21 cellular contexts compared by ENCODE assay signal in the genomic region with DNA sequence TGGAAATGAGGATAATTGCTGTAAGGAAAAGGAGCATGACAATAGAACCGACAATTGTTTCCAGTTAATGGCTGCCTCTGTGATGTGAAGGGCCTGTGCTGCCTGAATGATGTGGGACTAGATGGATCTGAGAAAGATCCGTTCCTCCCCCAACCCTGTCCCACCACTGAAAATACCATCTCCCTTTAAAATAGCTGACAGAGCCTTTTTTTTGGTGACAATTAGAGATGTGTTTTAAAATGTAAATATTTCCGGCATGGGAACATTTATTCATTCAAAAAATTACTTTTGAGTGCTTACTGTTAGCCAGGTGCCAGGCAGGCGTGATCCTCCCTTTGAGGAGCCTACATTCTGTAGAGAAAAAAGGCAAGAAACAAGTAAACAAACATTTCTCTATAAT.
"Had no signal": no experiment of that assay in that cellular context is flagged by ENCODE, and none has a peak within 500 bp of the region (broad histone marks: within the 10 kb centered on the region; RNA-seq: fewer than 3 reads in every experiment).

No MANE protein-coding gene starts in this region.

- H3K9me3 Mint-ChIP-seq: activated naive CD4-positive, alpha-beta T cell treated with anti-CD3 and anti-CD28 coated beads, Interleukin-2, amount 10 ng/mL, durations not matched to agents 7 days and 5 days; activated T-helper 1 cell treated with anti-CD3 and anti-CD28 coated beads, Interleukin-12 subunit alpha, Interleukin-12 subunit beta, Interleukin-2, Interleukin-4 antibody, amounts not matched to agents 30 ng/mL and 10 ng/mL and 1 ng/mL, durations not matched to agents 14 hours and 24 hours and 36 hours; natural killer cell treated with Interleukin-12 subunit alpha and Interleukin-12 subunit beta and Interleukin-15 and Interleukin-18, amount 100 ng/mL, for 72 hours; stimulated activated naive B cell treated with anti-CD40 and anti-IgM and Interleukin-4, amounts not matched to agents 10 μg/mL and 1 μg/mL and 100 μg/mL, for 72 hours; T-helper 1 cell treated with Interleukin-12 subunit alpha and Interleukin-12 subunit beta and Interleukin-4 antibody, amounts not matched to agents 30 μg/mL and 1 μg/mL, for 36 hours had no signal

- H3K4me3 ChIP-seq: body of pancreas, heart left ventricle, mucosa of descending colon, smooth muscle cell, upper lobe of left lung had no signal

- H3K27me3 ChIP-seq: body of pancreas, heart left ventricle, upper lobe of left lung had no signal

- H3K27ac ChIP-seq: body of pancreas, heart left ventricle, upper lobe of left lung had no signal

- H3K9me3 ChIP-seq: body of pancreas, heart left ventricle, mucosa of descending colon, upper lobe of left lung had no signal

- H3K36me3 ChIP-seq: heart left ventricle, upper lobe of left lung had no signal

- H3K4me3 Mint-ChIP-seq: activated naive CD4-positive, alpha-beta T cell treated with anti-CD3 and anti-CD28 coated beads, Interleukin-2, amount 10 ng/mL, durations not matched to agents 7 days and 5 days; activated T-helper 1 cell treated with anti-CD3 and anti-CD28 coated beads, Interleukin-12 subunit alpha, Interleukin-12 subunit beta, Interleukin-2, Interleukin-4 antibody, amounts not matched to agents 30 ng/mL and 10 ng/mL and 1 ng/mL, durations not matched to agents 14 hours and 24 hours and 36 hours; natural killer cell treated with Interleukin-12 subunit alpha and Interleukin-12 subunit beta and Interleukin-15 and Interleukin-18, amount 100 ng/mL, for 72 hours; stimulated activated naive B cell treated with anti-CD40 and anti-IgM and Interleukin-4, amounts not matched to agents 10 μg/mL and 1 μg/mL and 100 μg/mL, for 72 hours; T-helper 1 cell treated with Interleukin-12 subunit alpha and Interleukin-12 subunit beta and Interleukin-4 antibody, amounts not matched to agents 30 μg/mL and 1 μg/mL, for 36 hours had no signal

- H3K27me3 Mint-ChIP-seq: activated naive CD4-positive, alpha-beta T cell treated with anti-CD3 and anti-CD28 coated beads, Interleukin-2, amount 10 ng/mL, durations not matched to agents 7 days and 5 days had no signal

- ATAC-seq: activated CD4-positive, CD25-positive, alpha-beta regulatory T cell treated with anti-CD3 and anti-CD28 coated beads, Interleukin-2, amount 50 U/mL, for 24 hours; body of pancreas; heart left ventricle; left lobe of liver; mucosa of descending colon; natural killer cell treated with Interleukin-12 subunit alpha and Interleukin-12 subunit beta and Interleukin-15 and Interleukin-18, amount 100 ng/mL, for 72 hours; right cardiac atrium; stimulated activated naive B cell treated with anti-CD40 and anti-IgM and Interleukin-4, amounts not matched to agents 10 μg/mL and 1 μg/mL and 100 μg/mL, for 72 hours had no signal

- FAIRE-seq: frontal cortex had no signal

- H3K4me2 ChIP-seq: smooth muscle cell had no signal

- H3K36me3 Mint-ChIP-seq: stimulated activated naive B cell treated with anti-CD40 and anti-IgM and Interleukin-4, amounts not matched to agents 10 μg/mL and 1 μg/mL and 100 μg/mL, for 72 hours had no signal

- DNase-seq: activated CD4-positive, alpha-beta T cell treated with anti-CD3 and anti-CD28 coated beads, Interleukin-2, amount 50 U/mL, for 48 hours; activated CD8-positive, alpha-beta memory T cell treated with anti-CD3 and anti-CD28 coated beads, Interleukin-2, amount 50 U/mL, for 4 hours; activated naive CD4-positive, alpha-beta T cell treated with anti-CD3 and anti-CD28 coated beads, Interleukin-2, amount 10 ng/mL, durations not matched to agents 7 days and 5 days; amniotic stem cell; body of pancreas; cortex of kidney; effector memory CD4-positive, alpha-beta T cell; heart left ventricle; mammary epithelial cell; mucosa of descending colon; nucleus accumbens; right cardiac atrium; stimulated activated naive B cell treated with anti-CD40 and anti-IgM and Interleukin-4, amounts not matched to agents 10 μg/mL and 1 μg/mL and 100 μg/mL, for 72 hours; upper lobe of left lung had no signal

- H3K27ac Mint-ChIP-seq: activated naive CD4-positive, alpha-beta T cell treated with anti-CD3 and anti-CD28 coated beads, Interleukin-2, amount 10 ng/mL, durations not matched to agents 7 days and 5 days; activated T-helper 1 cell treated with anti-CD3 and anti-CD28 coated beads, Interleukin-12 subunit alpha, Interleukin-12 subunit beta, Interleukin-2, Interleukin-4 antibody, amounts not matched to agents 30 ng/mL and 10 ng/mL and 1 ng/mL, durations not matched to agents 14 hours and 24 hours and 36 hours; natural killer cell treated with Interleukin-12 subunit alpha and Interleukin-12 subunit beta and Interleukin-15 and Interleukin-18, amount 100 ng/mL, for 72 hours; stimulated activated naive B cell treated with anti-CD40 and anti-IgM and Interleukin-4, amounts not matched to agents 10 μg/mL and 1 μg/mL and 100 μg/mL, for 72 hours; T-helper 1 cell treated with Interleukin-12 subunit alpha and Interleukin-12 subunit beta and Interleukin-4 antibody, amounts not matched to agents 30 μg/mL and 1 μg/mL, for 36 hours had no signal
